ENCODE assay signal across 31 cellular contexts in the genomic region with DNA sequence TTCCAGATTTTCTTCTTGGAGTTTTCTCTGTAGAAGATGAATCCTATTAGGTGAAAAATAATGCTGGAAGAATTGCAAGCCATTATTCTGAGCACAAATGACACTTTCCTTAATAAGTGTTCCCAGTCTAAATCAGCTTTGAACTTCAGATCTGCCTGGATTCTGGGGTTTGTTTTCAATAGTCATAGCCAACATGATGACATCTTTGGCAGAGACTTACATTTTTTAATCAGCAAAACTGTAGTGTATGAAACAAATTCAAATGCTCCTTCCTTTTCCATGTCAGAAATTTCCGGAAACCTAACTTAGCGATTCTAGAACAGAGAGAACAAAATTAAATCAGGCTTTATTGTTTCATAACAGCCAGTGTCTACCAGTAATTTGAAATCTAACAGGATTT.
"Had no signal": no experiment of that assay in that cellular context is flagged by ENCODE, and none has a peak within 500 bp of the region (broad histone marks: within the 10 kb centered on the region; RNA-seq: fewer than 3 reads in every experiment).

No MANE protein-coding gene starts in this region.

- H3K4me3 Mint-ChIP-seq: activated CD4-positive, alpha-beta T cell treated with anti-CD3 and anti-CD28 coated beads, Interleukin-2, amount 10 ng/mL, durations not matched to agents 24 days and 14 days; activated CD8-positive, alpha-beta T cell treated with anti-CD3 and anti-CD28 coated beads for 36 hours; activated naive CD4-positive, alpha-beta T cell treated with anti-CD3 and anti-CD28 coated beads, Interleukin-2, amount 50 U/mL, for 24 hours; activated T-cell treated with anti-CD3 and anti-CD28 coated beads, Interleukin-2, amount 50 U/mL, for 72 hours; activated T-helper 17 cell treated with anti-CD3 and anti-CD28 coated beads, Interleukin-2, amount 50 U/mL, for 72 hours; brain; T-helper 1 cell treated with Interleukin-12 subunit alpha and Interleukin-12 subunit beta and Interleukin-4 antibody, amounts not matched to agents 30 μg/mL and 1 μg/mL, for 36 hours; T-helper 2 cell treated with Interferon-gamma antibody and Interleukin-4, amounts not matched to agents 5 μg/mL and 100 μg/mL, for 36 hours had no signal

- H3K4me1 Mint-ChIP-seq: activated CD4-positive, alpha-beta T cell treated with anti-CD3 and anti-CD28 coated beads, Interleukin-2, amount 10 ng/mL, durations not matched to agents 24 days and 14 days; activated naive CD4-positive, alpha-beta T cell treated with anti-CD3 and anti-CD28 coated beads, Interleukin-2, amount 50 U/mL, for 24 hours; activated T-helper 17 cell treated with anti-CD3 and anti-CD28 coated beads, Interleukin-2, amount 50 U/mL, for 72 hours; brain had no signal

- ATAC-seq: activated CD8-positive, alpha-beta T cell treated with anti-CD3 and anti-CD28 coated beads for 36 hours; activated T-cell treated with anti-CD3 and anti-CD28 coated beads, Interleukin-2, amount 50 U/mL, for 72 hours; activated T-helper 17 cell treated with anti-CD3 and anti-CD28 coated beads, Interleukin-2, amount 50 U/mL, for 72 hours; PC-3 had no signal

- H3K4me1 ChIP-seq: Peyer's patch, SJSA1 had no signal

- H3K27me3 Mint-ChIP-seq: activated CD4-positive, alpha-beta T cell treated with anti-CD3 and anti-CD28 coated beads, Interleukin-2, amount 10 ng/mL, durations not matched to agents 24 days and 14 days; activated CD8-positive, alpha-beta T cell treated with anti-CD3 and anti-CD28 coated beads for 36 hours; activated naive CD4-positive, alpha-beta T cell treated with anti-CD3 and anti-CD28 coated beads, Interleukin-2, amount 50 U/mL, for 24 hours; brain had no signal

- H3K36me3 ChIP-seq: MG63, Peyer's patch, SJSA1 had no signal

- H3K9me3 Mint-ChIP-seq: activated CD4-positive, alpha-beta T cell treated with anti-CD3 and anti-CD28 coated beads, Interleukin-2, amount 10 ng/mL, durations not matched to agents 24 days and 14 days; activated CD8-positive, alpha-beta T cell treated with anti-CD3 and anti-CD28 coated beads for 36 hours; activated naive CD4-positive, alpha-beta T cell treated with anti-CD3 and anti-CD28 coated beads, Interleukin-2, amount 50 U/mL, for 24 hours; brain; T-helper 1 cell treated with Interleukin-12 subunit alpha and Interleukin-12 subunit beta and Interleukin-4 antibody, amounts not matched to agents 30 μg/mL and 1 μg/mL, for 36 hours; T-helper 2 cell treated with Interferon-gamma antibody and Interleukin-4, amounts not matched to agents 5 μg/mL and 100 μg/mL, for 36 hours had no signal

- H3K27ac Mint-ChIP-seq: activated CD4-positive, alpha-beta T cell treated with anti-CD3 and anti-CD28 coated beads, Interleukin-2, amount 10 ng/mL, durations not matched to agents 24 days and 14 days; activated CD8-positive, alpha-beta T cell treated with anti-CD3 and anti-CD28 coated beads for 36 hours; activated naive CD4-positive, alpha-beta T cell treated with anti-CD3 and anti-CD28 coated beads, Interleukin-2, amount 50 U/mL, for 24 hours; activated T-cell treated with anti-CD3 and anti-CD28 coated beads, Interleukin-2, amount 50 U/mL, for 72 hours; activated T-helper 17 cell treated with anti-CD3 and anti-CD28 coated beads, Interleukin-2, amount 50 U/mL, for 72 hours; T-helper 1 cell treated with Interleukin-12 subunit alpha and Interleukin-12 subunit beta and Interleukin-4 antibody, amounts not matched to agents 30 μg/mL and 1 μg/mL, for 36 hours; T-helper 2 cell treated with Interferon-gamma antibody and Interleukin-4, amounts not matched to agents 5 μg/mL and 100 μg/mL, for 36 hours had no signal

- H3K9me3 ChIP-seq: MG63, Peyer's patch, SJSA1, SK-N-SH had no signal

- DNase-seq: activated CD4-positive, alpha-beta T cell treated with anti-CD3 and anti-CD28 coated beads, Interleukin-2, amount 10 ng/mL, durations not matched to agents 24 days and 14 days; activated CD4-positive, alpha-beta T cell treated with anti-CD3 and anti-CD28 coated beads, Interleukin-2, amount 50 U/mL, for 4 hours; activated CD8-positive, alpha-beta T cell treated with anti-CD3 and anti-CD28 coated beads for 36 hours; activated effector memory CD4-positive, alpha-beta T cell treated with anti-CD3 and anti-CD28 coated beads, Interleukin-2, amount 50 U/mL, for 16 hours; activated naive CD4-positive, alpha-beta T cell; activated T-cell treated with anti-CD3 and anti-CD28 coated beads, Interleukin-2, amount 50 U/mL, for 1 hour; activated T-cell treated with anti-CD3 and anti-CD28 coated beads, Interleukin-2, amount 50 U/mL, for 72 hours; anterior cingulate cortex; Kasumi-1; KG1; MG63; NCI-H1048; NCI-H1105 treated with DMSO at 0.1 percent for 48 hours; NCI-H1436; NCI-H1694; NCI-H1930; NCI-H2081 treated with DMSO at 0.1 percent for 48 hours; NCI-H226; NCI-H446 treated with DMSO at 0.1 percent for 48 hours; NCI-H524 treated with DMSO at 0.1 percent for 48 hours; PC-3; Peyer's patch; RPMI8226; SHP77 treated with DMSO at 0.1 percent for 48 hours; SK-N-SH had no signal

- H3K4me3 ChIP-seq: MG63, Peyer's patch, SJSA1 had no signal

- H3K36me3 Mint-ChIP-seq: activated naive CD4-positive, alpha-beta T cell treated with anti-CD3 and anti-CD28 coated beads, Interleukin-2, amount 50 U/mL, for 24 hours; brain had no signal

- H3K27ac ChIP-seq: Peyer's patch, SJSA1 had no signal

- H3K27me3 ChIP-seq: MG63, Peyer's patch, SJSA1 had no signal
